ENCODE assay signal across 5 cellular contexts in the genomic region with DNA sequence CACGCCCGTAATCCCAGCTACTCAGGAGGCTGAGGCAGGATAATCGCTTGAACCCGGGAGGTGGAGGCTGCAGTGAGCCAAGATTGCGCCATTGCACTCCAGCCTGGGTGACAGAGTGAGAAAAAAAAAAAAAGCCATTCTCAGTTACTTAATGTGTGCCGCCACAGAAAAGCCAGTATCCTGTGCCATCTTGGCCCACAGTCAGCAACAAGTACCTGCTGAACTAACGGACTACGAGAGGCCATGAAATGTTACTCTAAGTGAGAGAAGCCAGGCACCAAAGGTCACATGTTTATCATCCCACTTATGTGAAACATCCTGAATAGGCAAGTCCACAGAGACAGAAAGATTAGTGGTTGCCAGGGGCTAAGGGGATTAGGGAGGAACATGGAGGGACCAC. TPM values are rescaled to one million over a fixed set of nuclear protein-coding genes. Genes with fewer than 3 reads are reported as not detected.
"Had no signal": no experiment of that assay in that cellular context is flagged by ENCODE, and none has a peak within 500 bp of the region (broad histone marks: within the 10 kb centered on the region; RNA-seq: fewer than 3 reads in every experiment).

No MANE protein-coding gene starts in this region.

RNA-seq across cellular contexts. Expression of gene ACTN3, which starts 6.1 kb away (rescaled TPM):
- total RNA-seq: activated CD8-positive, alpha-beta T cell treated with anti-CD3 and anti-CD28 coated beads, Interleukin-2, amount 10 ng/mL, durations not matched to agents 7 days and 5 days; ascending aorta; esophagus muscularis mucosa; foreskin keratinocyte; heart left ventricle had no signal
